In genomic region chr4:13654158-13654797, GRCh38 we compare ENCODE assay signal across 8 cellular contexts. TPM values are rescaled to one million over a fixed set of nuclear protein-coding genes. Genes with fewer than 3 reads are reported as not detected.
DNase-seq lines count a peak whose midpoint lies in the region; ATAC-seq and TF ChIP-seq lines count a peak whose summit lies in the region.

No MANE protein-coding gene starts in this region.

- no peaks in the 10 kb centered on the region for H3K27me3 ChIP-seq in Peyer's patch

- H3K27ac Mint-ChIP-seq in activated T-helper 2 cell treated with anti-CD3 and anti-CD28 coated beads, Interferon-gamma antibody, Interleukin-2, Interleukin-4, amounts not matched to agents 10 μg/mL and 5 μg/mL and 100 μg/mL, durations not matched to agents 14 hours and 24 hours and 36 hours: no peak overlapping the region
- H3K27ac Mint-ChIP-seq in naive thymus-derived CD8-positive, alpha-beta T cell: peak overlapping the region in 5 of 10 donors; percentile 38 to 81 (median 66)
- no peak overlapping the region for H3K27ac Mint-ChIP-seq in stimulated activated naive B cell treated with anti-CD40 and anti-IgM and Interleukin-4, amounts not matched to agents 10 μg/mL and 1 μg/mL and 100 μg/mL, for 72 hours

- H3K9me3 ChIP-seq in Peyer's patch: no peaks in the 10 kb centered on the region

- no peaks in the 10 kb centered on the region for H3K36me3 Mint-ChIP-seq in activated T-helper 2 cell treated with anti-CD3 and anti-CD28 coated beads, Interferon-gamma antibody, Interleukin-2, Interleukin-4, amounts not matched to agents 10 μg/mL and 5 μg/mL and 100 μg/mL, durations not matched to agents 14 hours and 24 hours and 36 hours (ENCODE audit: low read depth)
- H3K36me3 Mint-ChIP-seq in naive thymus-derived CD8-positive, alpha-beta T cell: no peaks in the 10 kb centered on the region
- no peaks in the 10 kb centered on the region for H3K36me3 Mint-ChIP-seq in stimulated activated naive B cell treated with anti-CD40 and anti-IgM and Interleukin-4, amounts not matched to agents 10 μg/mL and 1 μg/mL and 100 μg/mL, for 72 hours

- peak overlapping the region; percentile 39 to 58 (median 49) for H3K4me3 ChIP-seq in Peyer's patch
- peak overlapping the region; percentile 60 for H3K4me3 ChIP-seq in fibroblast of pulmonary artery (replicated peaks; ENCODE audit: low read depth, low read length)

- intact Hi-C loops in activated T-helper 2 cell treated with anti-CD3 and anti-CD28 coated beads, Interferon-gamma antibody, Interleukin-2, Interleukin-4, amounts not matched to agents 10 μg/mL and 5 μg/mL and 100 μg/mL, durations not matched to agents 14 hours and 24 hours and 36 hours (cut with micrococcal nuclease): loop anchor here (1.0 to 10.0 kb wide), 6 partner anchors 26 to 1581 kb away; no protein-coding TSS in a partner anchor

- H3K36me3 ChIP-seq in Peyer's patch: no peaks in the 10 kb centered on the region

- peaks cover 7% of the 10 kb centered on the region for H3K27me3 Mint-ChIP-seq in activated T-helper 2 cell treated with anti-CD3 and anti-CD28 coated beads, Interferon-gamma antibody, Interleukin-2, Interleukin-4, amounts not matched to agents 10 μg/mL and 5 μg/mL and 100 μg/mL, durations not matched to agents 14 hours and 24 hours and 36 hours (ENCODE audit: low read depth)
- peaks cover 0 to 3% (median 3%) of the 10 kb centered on the region in 5 donors for H3K27me3 Mint-ChIP-seq in naive thymus-derived CD8-positive, alpha-beta T cell
- peaks cover 8 to 21% of the 10 kb centered on the region in 2 donors for H3K27me3 Mint-ChIP-seq in stimulated activated naive B cell treated with anti-CD40 and anti-IgM and Interleukin-4, amounts not matched to agents 10 μg/mL and 1 μg/mL and 100 μg/mL, for 72 hours

- peak; percentile 95 for ATAC-seq in GM21528 (IDR thresholded peaks at IDR 0.05; ENCODE audit: low FRiP score, unreplicated experiment)
- peak; percentile 94 to 95 for ATAC-seq in naive thymus-derived CD8-positive, alpha-beta T cell
- peak; percentile 91 to 93 for ATAC-seq in stimulated activated naive B cell treated with anti-CD40 and anti-IgM and Interleukin-4, amounts not matched to agents 10 μg/mL and 1 μg/mL and 100 μg/mL, for 72 hours (replicated peaks)

- POLR2A ChIA-PET in naive thymus-derived CD8-positive, alpha-beta T cell (lab: Charles Lee): interaction anchor here (1.1 to 1.6 kb wide), 2 partner anchors 25 to 1349 kb away, joined by 4 to 6 read pairs; no protein-coding TSS in a partner anchor

- no peak for TF ChIP-seq POLR2A in Peyer's patch (IDR thresholded peaks at IDR 0.05)

- peaks cover 13% of the 10 kb centered on the region for H3K4me1 Mint-ChIP-seq in activated T-helper 2 cell treated with anti-CD3 and anti-CD28 coated beads, Interferon-gamma antibody, Interleukin-2, Interleukin-4, amounts not matched to agents 10 μg/mL and 5 μg/mL and 100 μg/mL, durations not matched to agents 14 hours and 24 hours and 36 hours (ENCODE audit: low read depth)
- peaks cover 3 to 23% (median 11%) of the 10 kb centered on the region in 4 donors for H3K4me1 Mint-ChIP-seq in naive thymus-derived CD8-positive, alpha-beta T cell
- peaks cover 9 to 21% of the 10 kb centered on the region in 2 donors for H3K4me1 Mint-ChIP-seq in stimulated activated naive B cell treated with anti-CD40 and anti-IgM and Interleukin-4, amounts not matched to agents 10 μg/mL and 1 μg/mL and 100 μg/mL, for 72 hours

- DNase-seq in DMS153 treated with DMSO at 0.1 percent for 48 hours (lab: John Stamatoyannopoulos, UW; ENCODE audit: unreplicated experiment): peak; percentile 12
- peak; percentile 71 for DNase-seq in HuH-7 (ENCODE audit: low spot score)
- peak; percentile 75 to 94 (median 87) for DNase-seq in Peyer's patch
- DNase-seq in activated T-helper 2 cell treated with anti-CD3 and anti-CD28 coated beads, Interferon-gamma antibody, Interleukin-2, Interleukin-4, amounts not matched to agents 10 μg/mL and 5 μg/mL and 100 μg/mL, durations not matched to agents 14 hours and 24 hours and 36 hours (ENCODE audit: low spot score): peak; percentile 70
- DNase-seq in fibroblast of pulmonary artery (ENCODE audit: low read depth): peak; percentile 72
- peak; percentile 45 to 83 (median 70) for DNase-seq in naive thymus-derived CD8-positive, alpha-beta T cell
- peak; percentile 70 for DNase-seq in stimulated activated naive B cell treated with anti-CD40 and anti-IgM and Interleukin-4, amounts not matched to agents 10 μg/mL and 1 μg/mL and 100 μg/mL, for 72 hours

- H3K4me1 ChIP-seq in Peyer's patch: peaks cover 0 to 8% (median 0%) of the 10 kb centered on the region in 4 donors

- TF ChIP-seq CTCF in Peyer's patch (IDR thresholded peaks at IDR 0.05) (peak; percentile 26 to 81 (median 76)), fibroblast of pulmonary artery (IDR thresholded peaks at IDR 0.05; ENCODE audit: low read length, missing control alignments) (peak; percentile 90)

- H3K27ac ChIP-seq in Peyer's patch: no peak overlapping the region

- H3K9me3 Mint-ChIP-seq in activated T-helper 2 cell treated with anti-CD3 and anti-CD28 coated beads, Interferon-gamma antibody, Interleukin-2, Interleukin-4, amounts not matched to agents 10 μg/mL and 5 μg/mL and 100 μg/mL, durations not matched to agents 14 hours and 24 hours and 36 hours: no peaks in the 10 kb centered on the region
- H3K9me3 Mint-ChIP-seq in naive thymus-derived CD8-positive, alpha-beta T cell: no peaks in the 10 kb centered on the region
- no peaks in the 10 kb centered on the region for H3K9me3 Mint-ChIP-seq in stimulated activated naive B cell treated with anti-CD40 and anti-IgM and Interleukin-4, amounts not matched to agents 10 μg/mL and 1 μg/mL and 100 μg/mL, for 72 hours

- peak overlapping the region; percentile 74 for H3K4me3 Mint-ChIP-seq in activated T-helper 2 cell treated with anti-CD3 and anti-CD28 coated beads, Interferon-gamma antibody, Interleukin-2, Interleukin-4, amounts not matched to agents 10 μg/mL and 5 μg/mL and 100 μg/mL, durations not matched to agents 14 hours and 24 hours and 36 hours (ENCODE audit: low read depth)
- H3K4me3 Mint-ChIP-seq in naive thymus-derived CD8-positive, alpha-beta T cell: peak overlapping the region; percentile 82 to 94 (median 89)
- peak overlapping the region; percentile 83 to 88 for H3K4me3 Mint-ChIP-seq in stimulated activated naive B cell treated with anti-CD40 and anti-IgM and Interleukin-4, amounts not matched to agents 10 μg/mL and 1 μg/mL and 100 μg/mL, for 72 hours

RNA-seq across cellular contexts. Expression of gene BOD1L1, which starts 26.8 kb away (rescaled TPM):
- 100 to 1,000 TPM in 1 of 4 donors, 10 to 100 TPM in 3; 41.0 to 113 (median 49.2) TPM for total RNA-seq in Peyer's patch
- 41.5 and 42.2 TPM in 2 replicates for total RNA-seq in activated T-helper 2 cell treated with anti-CD3 and anti-CD28 coated beads, Interferon-gamma antibody, Interleukin-2, Interleukin-4, amounts not matched to agents 10 μg/mL and 5 μg/mL and 100 μg/mL, durations not matched to agents 14 hours and 24 hours and 36 hours
- 10 to 100 TPM; 72.7 to 84.5 TPM for total RNA-seq in naive thymus-derived CD8-positive, alpha-beta T cell
- polyA plus RNA-seq in naive thymus-derived CD8-positive, alpha-beta T cell: 1 to 10 TPM; 2.1 to 5.8 (median 2.3) TPM

Comparison
In these comparisons a context has a peak if more than half of its experiments do, and no peak if none do; other contexts are left out.
1. DNase-seq: peak in every context shown above with its lines; median percentile 87 in Peyer's patch; 72 in fibroblast of pulmonary artery; 71 in HuH-7; 70 in naive thymus-derived CD8-positive, alpha-beta T cell; 70 in activated T-helper 2 cell treated with anti-CD3 and anti-CD28 coated beads, Interferon-gamma antibody, Interleukin-2, Interleukin-4, amounts not matched to agents 10 μg/mL and 5 μg/mL and 100 μg/mL, durations not matched to agents 14 hours and 24 hours and 36 hours; 70 in stimulated activated naive B cell treated with anti-CD40 and anti-IgM and Interleukin-4, amounts not matched to agents 10 μg/mL and 1 μg/mL and 100 μg/mL, for 72 hours; 12 in DMS153 treated with DMSO at 0.1 percent for 48 hours.